Comparison of ENCODE assay signal across 8 cellular contexts in genomic region chr10:79981356-79981672, GRCh38. TPM values are rescaled to one million over a fixed set of nuclear protein-coding genes. Genes with fewer than 3 reads are reported as not detected.
A peak's percentile ranks its signal among the peaks of the same experiment; 100 is the strongest.
DNase-seq lines count a peak whose midpoint lies in the region; ATAC-seq and TF ChIP-seq lines count a peak whose summit lies in the region.

No MANE protein-coding gene starts in this region.

- peak overlapping the region in 6 of 10 donors; percentile 31 to 62 (median 54) for H3K4me3 Mint-ChIP-seq in naive thymus-derived CD8-positive, alpha-beta T cell

- no peaks in the 10 kb centered on the region for H3K4me1 ChIP-seq in Panc1 (ENCODE audit: control insufficient read depth, insufficient read depth, low read length)
- H3K4me1 ChIP-seq in esophagus (ENCODE audit: control insufficient read depth in 2 of 2, insufficient read depth in 2 of 2, low read length in 1 of 2) = peaks cover 0 to 2% of the 10 kb centered on the region in 2 donors

- no peak overlapping the region for H3K27ac Mint-ChIP-seq in naive thymus-derived CD8-positive, alpha-beta T cell

- H3K36me3 ChIP-seq in Panc1 (ENCODE audit: control insufficient read depth, insufficient read depth, low read length) (no peaks in the 10 kb centered on the region; the same call in 1 of the 2 replicates), esophagus (ENCODE audit: control insufficient read depth in 2 of 2, insufficient read depth in 2 of 2, low read length in 1 of 2) (no peaks in the 10 kb centered on the region)

- TF ChIP-seq CTCF in AG09309 (IDR thresholded peaks at IDR 0.05; ENCODE audit: control insufficient read depth, insufficient read depth, low read depth, low read length, missing control alignments) = no peak
- TF ChIP-seq CTCF in Panc1 (IDR thresholded peaks at IDR 0.05) = no peak

- H3K27ac ChIP-seq in Panc1 (ENCODE audit: low read length) (no peak overlapping the region; the same call in 1 of the 2 replicates), esophagus (ENCODE audit: low read depth in 2 of 2, low read length in 1 of 2) (peak overlapping the region; percentile 89)

- H3K4me3 ChIP-seq in AG09309 (ENCODE audit: control insufficient read depth, low read depth, low read length) (peak overlapping the region; percentile 59), Panc1 (ENCODE audit: low read depth in 2 of 2, low read length in 2 of 2) (peak overlapping the region; percentile 62 to 71), esophagus (ENCODE audit: low read depth in 1 of 2, low read length in 2 of 2) (peak overlapping the region; percentile 50 to 79)

- in situ Hi-C loops in Panc1 (cut with HindIII; ENCODE audit: low pct_unique_long_range_greater_than_20kb, low sequenced_read_pairs) = no loop called here

- H3K4me1 Mint-ChIP-seq in naive thymus-derived CD8-positive, alpha-beta T cell = peaks cover 0 to 6% (median 3%) of the 10 kb centered on the region in 4 donors

- H3K27me3 Mint-ChIP-seq in naive thymus-derived CD8-positive, alpha-beta T cell = peaks cover 34 to 89% (median 59%) of the 10 kb centered on the region in 5 donors

- peaks cover 2 to 5% (median 2%) of the 10 kb centered on the region in 3 donors for H3K36me3 Mint-ChIP-seq in naive thymus-derived CD8-positive, alpha-beta T cell

- no peak for DNase-seq in AG09309 (ENCODE audit: low read depth)
- no peak for DNase-seq in Panc1 (ENCODE audit: low read depth, low spot score)
- no peak for DNase-seq in naive thymus-derived CD8-positive, alpha-beta T cell
- no peak for DNase-seq in DMS114 treated with DMSO at 0.1 percent for 48 hours (lab: John Stamatoyannopoulos, UW; ENCODE audit: unreplicated experiment)

- 0 to 1% methylated on average over 14 to 19 of the region's 19 CpGs for whole genome bisulfite sequencing in esophagus, 2 donors

- H3K9me3 Mint-ChIP-seq in naive thymus-derived CD8-positive, alpha-beta T cell = peaks cover 0 to 11% (median 7%) of the 10 kb centered on the region in 9 donors

- POLR2A ChIA-PET in Panc1 (lab: Charles Lee) = no interaction called here
- POLR2A ChIA-PET in naive thymus-derived CD8-positive, alpha-beta T cell (lab: Charles Lee) = no interaction called here

- intact Hi-C loops in Panc1 (cut with micrococcal nuclease; ENCODE audit: unreplicated experiment) = no loop called here

- ATAC-seq in Panc1 (peak; percentile 58), HG02870 (IDR thresholded peaks at IDR 0.05; ENCODE audit: unreplicated experiment) (no peak), HG03457 (IDR thresholded peaks at IDR 0.05; ENCODE audit: unreplicated experiment) (no peak), HG03175 (IDR thresholded peaks at IDR 0.05; ENCODE audit: unreplicated experiment) (no peak)
- no peak for ATAC-seq in naive thymus-derived CD8-positive, alpha-beta T cell

- H3K9me3 ChIP-seq in Panc1 (ENCODE audit: control insufficient read depth, insufficient read depth, low read depth, low read length) (no peaks in the 10 kb centered on the region), esophagus (ENCODE audit: control insufficient read depth in 2 of 2, insufficient read depth in 1 of 2, low read depth in 1 of 2, low read length in 1 of 2) (no peaks in the 10 kb centered on the region)

- H3K27me3 ChIP-seq in Panc1 (ENCODE audit: control insufficient read depth, insufficient read depth, low read length) (peaks cover 18% of the 10 kb centered on the region), esophagus (ENCODE audit: control insufficient read depth in 1 of 2, insufficient read depth in 2 of 2, low read length in 2 of 2) (no peaks in the 10 kb centered on the region)

- no TSS peak for BruUV-seq in Panc1 (replicated peaks; lab: Mats Ljungman, UMichigan)

- CTCF ChIA-PET in Panc1 (lab: Charles Lee) = no interaction called here

RNA-seq across cellular contexts. Expression of gene SFTPD, which starts 32.4 kb away (rescaled TPM):
- total RNA-seq in Panc1 (2021; ENCODE audit: unreplicated experiment) = 0.36 TPM
- 0.17 TPM for polyA plus RNA-seq in Panc1 (2012; ENCODE audit: insufficient read length)
- 1 to 10 TPM in 1 of 2 donors, under 1 TPM in 1; 0.79 to 1.3 TPM for polyA plus RNA-seq in esophagus
- total RNA-seq in naive thymus-derived CD8-positive, alpha-beta T cell = not detected
- polyA plus RNA-seq in naive thymus-derived CD8-positive, alpha-beta T cell = not detected
